35 cellular contexts compared by ENCODE assay signal in the genomic region with DNA sequence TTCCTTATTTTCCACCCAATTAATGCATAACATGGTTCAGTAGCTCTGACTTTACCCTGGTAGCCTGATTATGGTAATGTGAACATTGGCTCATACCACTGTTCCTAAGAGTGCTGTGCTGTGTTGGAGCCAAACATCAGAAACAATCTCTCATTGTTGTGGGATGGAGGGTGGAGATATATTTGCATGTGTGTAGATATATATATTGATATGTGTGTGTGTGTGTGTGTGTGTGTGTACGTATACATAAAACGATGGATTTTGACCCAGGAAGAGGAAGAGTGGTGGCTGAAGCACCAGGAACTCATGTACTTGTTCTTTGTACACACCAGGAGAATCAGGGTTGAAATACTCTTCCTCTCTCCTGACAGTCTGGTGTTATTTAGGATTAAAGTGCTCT.
"Had no signal": no experiment of that assay in that cellular context is flagged by ENCODE, and none has a peak within 500 bp of the region (broad histone marks: within the 10 kb centered on the region; RNA-seq: fewer than 3 reads in every experiment).

No MANE protein-coding gene starts in this region.

- ATAC-seq: activated CD8-positive, alpha-beta memory T cell treated with anti-CD3 and anti-CD28 coated beads, Interleukin-2, amount 10 ng/mL, durations not matched to agents 7 days and 5 days; activated T-cell treated with anti-CD3 and anti-CD28 coated beads, Interleukin-2, amount 50 U/mL, for 72 hours; activated T-helper 17 cell treated with anti-CD3 and anti-CD28 coated beads, Interleukin-2, amount 50 U/mL, for 72 hours; Right ventricle myocardium inferior had no signal

- DNase-seq: activated CD4-positive, alpha-beta memory T cell treated with anti-CD3 and anti-CD28 coated beads, Interleukin-2, amount 10 ng/mL, durations not matched to agents 7 days and 5 days; activated CD4-positive, alpha-beta T cell treated with anti-CD3 and anti-CD28 coated beads for 1 hour; activated CD4-positive, alpha-beta T cell treated with anti-CD3 and anti-CD28 coated beads for 48 hours; activated CD4-positive, CD25-positive, alpha-beta regulatory T cell; activated CD8-positive, alpha-beta memory T cell treated with anti-CD3 and anti-CD28 coated beads for 24 hours; activated CD8-positive, alpha-beta memory T cell treated with anti-CD3 and anti-CD28 coated beads, Interleukin-2, amount 10 ng/mL, durations not matched to agents 7 days and 5 days; activated CD8-positive, alpha-beta memory T cell treated with anti-CD3 and anti-CD28 coated beads, Interleukin-2, amount 50 U/mL, for 48 hours; activated effector memory CD4-positive, alpha-beta T cell treated with anti-CD3 and anti-CD28 coated beads, Interleukin-2, amount 50 U/mL, for 16 hours; activated naive CD4-positive, alpha-beta T cell; activated naive CD4-positive, alpha-beta T cell treated with anti-CD3 and anti-CD28 coated beads, Interleukin-2, amount 50 U/mL, for 16 hours; activated naive CD8-positive, alpha-beta T cell treated with anti-CD3 and anti-CD28 coated beads for 36 hours; activated T-cell treated with anti-CD3 and anti-CD28 coated beads, Interleukin-2, amount 50 U/mL, for 72 hours; amniotic stem cell; aorta; MM.1S; MV-4-11; NCI-H1092 treated with DMSO at 0.1 percent for 48 hours; NCI-H146; NCI-H187; NCI-H2029 treated with DMSO at 0.1 percent for 48 hours; NCI-H2107; NCI-H2171; NCI-H510A treated with DMSO at 0.1 percent for 48 hours; PC-9; SW 1271; T-helper 1 cell; T-helper 2 cell; T-helper 9 cell; WERI-Rb-1 had no signal

- H3K9ac ChIP-seq: KMS-11 had no signal

- FAIRE-seq: RCC 7860 had no signal

- H3K27me3 ChIP-seq: cardiac muscle cell had no signal

- H3K4me3 ChIP-seq: cardiac muscle cell, PC-9 had no signal

- H2AFZ ChIP-seq: PC-9 had no signal

- H3K36me3 ChIP-seq: cardiac muscle cell, WERI-Rb-1 had no signal

- H3K4me2 ChIP-seq: KMS-11, PC-9 had no signal

- H3K27ac ChIP-seq: cardiac muscle cell, KMS-11, PC-9, RWPE1, WERI-Rb-1 had no signal
